24 cellular contexts compared by ENCODE assay signal in the genomic region with DNA sequence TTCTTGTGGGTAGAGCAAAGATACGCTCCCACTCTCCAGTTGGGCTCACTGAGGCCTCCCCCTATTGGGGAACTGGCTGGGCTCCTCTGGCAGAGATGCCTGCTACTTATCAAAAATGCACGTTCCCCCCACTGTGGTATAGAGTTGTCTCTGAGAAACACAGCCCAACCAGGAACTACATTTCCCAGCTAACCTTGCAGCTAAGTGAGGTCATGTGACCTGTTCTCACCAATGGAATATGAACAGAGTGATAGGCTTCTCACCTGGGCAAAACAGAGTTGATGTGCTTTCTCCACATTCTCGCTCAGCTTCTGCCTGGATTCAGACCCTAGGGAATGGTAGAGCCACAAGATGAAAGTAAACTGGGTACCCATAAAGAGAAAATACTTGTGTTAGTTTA. TPM values are rescaled to one million over a fixed set of nuclear protein-coding genes. Genes with fewer than 3 reads are reported as not detected.
DNase-seq lines count a peak whose midpoint lies in the region; ATAC-seq and TF ChIP-seq lines count a peak whose summit lies in the region.
"Had no signal": no experiment of that assay in that cellular context is flagged by ENCODE, and none has a peak within 500 bp of the region (broad histone marks: within the 10 kb centered on the region; RNA-seq: fewer than 3 reads in every experiment).

No MANE protein-coding gene starts in this region.

- H3T11ph ChIP-seq in H9 (ENCODE audit: low read length) = no peak overlapping the region

- no peaks in the 10 kb centered on the region for H3K23me2 ChIP-seq in H9 (ENCODE audit: insufficient read length, low read depth, low read length, poor library complexity, severe bottlenecking)

- H4K5ac ChIP-seq in H9 (ENCODE audit: insufficient read length, low read depth, low read length) = no peak overlapping the region

- H3K27me3 ChIP-seq in H9 (ENCODE audit: insufficient read depth, low read length) = no peaks in the 10 kb centered on the region
- H3K27me3 ChIP-seq: BLaER1 had no signal

- H3K14ac ChIP-seq in H9 (ENCODE audit: insufficient read depth, low read length) = no peak overlapping the region

- H3K4me3 Mint-ChIP-seq in H9 = no peak overlapping the region
- H3K4me3 Mint-ChIP-seq: brain; natural killer cell treated with Interleukin-12 subunit alpha and Interleukin-12 subunit beta and Interleukin-15 and Interleukin-18, amount 100 ng/mL, for 72 hours had no signal

- H3K4me2 ChIP-seq in H9 (ENCODE audit: insufficient read depth, insufficient read length, low read length) = no peak overlapping the region
- H3K4me2 ChIP-seq: BLaER1 had no signal

- H3K23ac ChIP-seq in H9 (ENCODE audit: insufficient read length, low read depth, low read length) = no peak overlapping the region

- no peak overlapping the region for H2AK5ac ChIP-seq in H9 (ENCODE audit: insufficient read length, low read length)

- no CpG with 5 or more reads among the region's 3 CpGs for WGBS in H9 (ENCODE audit: extremely low coverage, insufficient read length, low lambda C conversion rate)

- no peak overlapping the region for H2BK5ac ChIP-seq in H9 (ENCODE audit: insufficient read length, low read length)

- H3K36me3 Mint-ChIP-seq in H9 (ENCODE audit: insufficient read depth in 1 of 3, low read depth in 3 of 3) = no peaks in the 10 kb centered on the region
- H3K36me3 Mint-ChIP-seq: brain; natural killer cell treated with Interleukin-12 subunit alpha and Interleukin-12 subunit beta and Interleukin-15 and Interleukin-18, amount 100 ng/mL, for 72 hours had no signal

- H3K18ac ChIP-seq in H9 (ENCODE audit: insufficient read length, low read depth, low read length) = no peak overlapping the region

- H3K4me1 Mint-ChIP-seq in H9 = peaks cover 10 to 11% of the 10 kb centered on the region in 2 experiments; a peak in 3 of 4 replicates

- H3K4ac ChIP-seq in H9 (ENCODE audit: low read depth, low read length) = no peak overlapping the region

- H3K27ac ChIP-seq in H9 (ENCODE audit: insufficient read length, low read depth, low read length) = no peak overlapping the region
- H3K27ac ChIP-seq: BLaER1, coronary artery, prostate gland, skin epidermis, WERI-Rb-1 had no signal

- H3K79me2 ChIP-seq in H9 (ENCODE audit: insufficient read depth, low read length) = no peaks in the 10 kb centered on the region

- no peak overlapping the region for H4K91ac ChIP-seq in H9 (ENCODE audit: insufficient read length, low read depth, low read length)

- no peak overlapping the region for H2BK12ac ChIP-seq in H9 (ENCODE audit: insufficient read length, low read depth, low read length)

- no peak overlapping the region for H3K56ac ChIP-seq in H9 (ENCODE audit: insufficient read length, low read depth, low read length)

- no peak overlapping the region for H2BK120ac ChIP-seq in H9 (ENCODE audit: low read depth, low read length, poor library complexity, severe bottlenecking)

- H3K4me3 ChIP-seq in mucosa of descending colon = no peak overlapping the region
- H3K4me3 ChIP-seq: BLaER1, coronary artery, prostate gland, skin epidermis had no signal

- H3K27ac Mint-ChIP-seq in H9 = no peak overlapping the region
- H3K27ac Mint-ChIP-seq: natural killer cell treated with Interleukin-12 subunit alpha and Interleukin-12 subunit beta and Interleukin-15 and Interleukin-18, amount 100 ng/mL, for 72 hours had no signal

- ATAC-seq in mucosa of descending colon (no peak), HG02798 (IDR thresholded peaks at IDR 0.05; ENCODE audit: poor library complexity, unreplicated experiment) (no peak)
- ATAC-seq: natural killer cell treated with Interleukin-12 subunit alpha and Interleukin-12 subunit beta and Interleukin-15 and Interleukin-18, amount 100 ng/mL, for 72 hours had no signal

- TF ChIP-seq CTCF in H9 (conservative IDR thresholded peaks at IDR 0.05) = no peak
- TF ChIP-seq CTCF in mucosa of descending colon (IDR thresholded peaks at IDR 0.05) = no peak

- no peak overlapping the region for H2BK20ac ChIP-seq in H9 (ENCODE audit: low read depth, low read length, poor library complexity, severe bottlenecking)

- peaks cover 42% of the 10 kb centered on the region for H3K27me3 Mint-ChIP-seq in H9 (ENCODE audit: low read depth)

- H4K20me1 ChIP-seq in H9 (ENCODE audit: control insufficient read depth, insufficient read depth, insufficient read length) = no peaks in the 10 kb centered on the region
- H4K20me1 ChIP-seq: BLaER1 had no signal

- H3K36me3 ChIP-seq in mucosa of descending colon (ENCODE audit: low read depth) = no peaks in the 10 kb centered on the region
- H3K36me3 ChIP-seq: BLaER1, prostate gland, WERI-Rb-1 had no signal

- DNase-seq in DMS53 (lab: John Stamatoyannopoulos, UW) (peak; percentile 24), DMS53 treated with DMSO at 0.1 percent for 48 hours (lab: John Stamatoyannopoulos, UW; ENCODE audit: unreplicated experiment) (no peak), H9 (peak; percentile 45), NCI-H526 treated with DMSO at 0.1 percent for 48 hours (lab: John Stamatoyannopoulos, UW) (peak; percentile 27), iPS-NIHi11 (ENCODE audit: low spot score) (peak; percentile 78), mucosa of descending colon (no peak)
- DNase-seq in activated CD4-positive, alpha-beta T cell treated with anti-CD3 and anti-CD28 coated beads for 1 hour = no peak
- DNase-seq: hippocampal formation; kidney glomerular epithelial cell; NCI-H2081; stimulated activated CD4-positive, alpha-beta T cell treated with anti-CD3 and anti-CD28 coated beads, Interleukin-4, amount 100 ng/mL, for 24 hours; substantia nigra; T-helper 1 cell; WERI-Rb-1 had no signal

- no peaks in the 10 kb centered on the region for H3K79me1 ChIP-seq in H9 (ENCODE audit: insufficient read depth, low read depth, low read length, poor library complexity, severe bottlenecking)

- H3K4me1 ChIP-seq in H9 (ENCODE audit: insufficient read depth, low read length) (no peaks in the 10 kb centered on the region), mucosa of descending colon (ENCODE audit: low read depth) (no peaks in the 10 kb centered on the region)
- H3K4me1 ChIP-seq: prostate gland had no signal

- no peak overlapping the region for H3K9ac ChIP-seq in H9 (ENCODE audit: extremely low read depth, insufficient read length, low read length)
- H3K9ac ChIP-seq: BLaER1 had no signal

- intact Hi-C loops in mucosa of descending colon (cut with DNase I, micrococcal nuclease) = no loop called here

- no peak overlapping the region for H2AFZ ChIP-seq in H9 (ENCODE audit: low read length)

- no peak overlapping the region for H2BK15ac ChIP-seq in H9 (ENCODE audit: low read depth, low read length)

- no peaks in the 10 kb centered on the region for H3K9me3 Mint-ChIP-seq in H9
- H3K9me3 Mint-ChIP-seq: natural killer cell treated with Interleukin-12 subunit alpha and Interleukin-12 subunit beta and Interleukin-15 and Interleukin-18, amount 100 ng/mL, for 72 hours had no signal

- H3K9me3 ChIP-seq in H9 (ENCODE audit: control insufficient read depth, low read depth, low read length) (no peaks in the 10 kb centered on the region), mucosa of descending colon (no peaks in the 10 kb centered on the region)
- H3K9me3 ChIP-seq: BLaER1, prostate gland had no signal

- no peak overlapping the region for H4K8ac ChIP-seq in H9 (replicated peaks; ENCODE audit: insufficient read length, low read depth, low read length)

RNA-seq across cellular contexts. Expression of gene PTPRT, which starts 49.1 kb away (rescaled TPM):
- total RNA-seq in H9 (2021) (0.07 and 0.13 TPM in 2 replicates), mucosa of descending colon (under 1 TPM; 0.19 to 0.43 (median 0.38) TPM)
- total RNA-seq: A172; activated CD8-positive, alpha-beta memory T cell treated with anti-CD3 and anti-CD28 coated beads for 36 hours; mesenteric fat pad; natural killer cell treated with Interleukin-12 subunit alpha and Interleukin-12 subunit beta and Interleukin-15 and Interleukin-18, amount 100 ng/mL, for 72 hours had no signal

Comparison
In these comparisons a context has a peak if more than half of its experiments do, and no peak if none do; other contexts are left out.
1. DNase-seq: peak in DMS53 (single experiment), H9 (single experiment), NCI-H526 treated with DMSO at 0.1 percent for 48 hours (single experiment) and iPS-NIHi11 (single experiment); none in DMS53 treated with DMSO at 0.1 percent for 48 hours (single experiment), mucosa of descending colon (0 of 3) and activated CD4-positive, alpha-beta T cell treated with anti-CD3 and anti-CD28 coated beads for 1 hour (single experiment).